8 cellular contexts compared by ENCODE assay signal in the genomic region with DNA sequence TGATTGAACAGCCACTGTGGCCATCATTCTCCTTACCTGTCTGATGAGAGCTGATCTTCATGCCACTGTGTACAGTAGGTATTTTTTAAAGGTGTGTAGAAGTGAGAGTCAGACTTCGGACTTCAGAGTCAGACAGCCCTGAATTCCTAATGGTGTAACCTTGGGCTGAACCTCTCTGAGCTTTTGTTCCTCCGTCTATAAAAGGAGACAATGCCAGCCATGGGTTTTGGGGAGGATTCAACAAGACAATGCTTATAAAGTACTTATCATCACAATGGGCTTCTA. TPM values are rescaled to one million over a fixed set of nuclear protein-coding genes. Genes with fewer than 3 reads are reported as not detected.
A peak's percentile ranks its signal among the peaks of the same experiment; 100 is the strongest.
DNase-seq lines count a peak whose midpoint lies in the region; ATAC-seq, FAIRE-seq and TF ChIP-seq lines count a peak whose summit lies in the region.

No MANE protein-coding gene starts in this region.

- intact Hi-C loops in HCT116 (cut with micrococcal nuclease) (loop anchor here (10.0 kb wide), 1 partner anchor 302 kb away; no protein-coding TSS in a partner anchor), adrenal gland (cut with DNase I) (no loop called here), kidney (cut with DNase I) (no loop called here)

- BruUV-seq in HCT116 (replicated peaks; lab: Mats Ljungman, UMichigan) = TSS peak; percentile 57

- RAD21 ChIA-PET in HCT116 (lab: Charles Lee; ENCODE audit: low non-redundant PET in 1 of 2, low total read pairs in 2 of 2, uncharacterized antibody in 2 of 2, unreplicated experiment in 2 of 2) = no interaction called here

- no peaks in the 10 kb centered on the region for H3K27me3 ChIP-seq in HCT116 (ENCODE audit: insufficient read depth, low read length)
- H3K27me3 ChIP-seq in adrenal gland = no peaks in the 10 kb centered on the region
- H3K27me3 ChIP-seq in skeletal muscle satellite cell (ENCODE audit: control insufficient read depth, insufficient read depth, low read length) = no peaks in the 10 kb centered on the region

- no peaks in the 10 kb centered on the region for H3K9me2 ChIP-seq in HCT116 (ENCODE audit: insufficient read depth)

- peak overlapping the region; percentile 84 for H3K4me2 ChIP-seq in HCT116 (ENCODE audit: low read length)
- H3K4me2 ChIP-seq in skeletal muscle satellite cell (ENCODE audit: low read length) = peak overlapping the region; percentile 87

- H2AFZ ChIP-seq in HCT116 (ENCODE audit: low read depth, low read length, poor library complexity, severe bottlenecking) = no peak overlapping the region

- peak overlapping the region; percentile 99 for H3K27ac ChIP-seq in HCT116 (ENCODE audit: low read depth, low read length)
- H3K27ac ChIP-seq in adrenal gland = peak overlapping the region; percentile 91 to 99 (median 97)
- peak overlapping the region; percentile 86 to 98 for H3K27ac ChIP-seq in kidney (ENCODE audit: low read depth in 2 of 2, low read length in 2 of 2)

- no peak for TF ChIP-seq CTCF in HCT116 (IDR thresholded peaks at IDR 0.05 in 2 of 3, conservative IDR thresholded peaks at IDR 0.05 in 1 of 3; ENCODE audit: borderline replicate concordance in 1 of 3, insufficient read depth in 1 of 3, low read depth in 2 of 3, low read length in 2 of 3)
- no peak for TF ChIP-seq CTCF in adrenal gland (IDR thresholded peaks at IDR 0.05)
- no peak for TF ChIP-seq CTCF in kidney (IDR thresholded peaks at IDR 0.05; ENCODE audit: borderline replicate concordance, extremely low read depth, insufficient read depth)
- no peak for TF ChIP-seq CTCF in foreskin fibroblast (IDR thresholded peaks at IDR 0.05; ENCODE audit: low read depth, low read length)

- H3K36me3 ChIP-seq in HCT116 (ENCODE audit: control insufficient read depth in 1 of 2, insufficient read depth in 2 of 2, low read length in 2 of 2) = no peaks in the 10 kb centered on the region
- H3K36me3 ChIP-seq in adrenal gland (replicated peaks in 1 of 2) = no peaks in the 10 kb centered on the region
- H3K36me3 ChIP-seq in kidney (ENCODE audit: control insufficient read depth in 1 of 2, insufficient read depth in 2 of 2, low read length in 2 of 2) = no peaks in the 10 kb centered on the region
- peaks cover 36% of the 10 kb centered on the region for H3K36me3 ChIP-seq in skeletal muscle satellite cell (ENCODE audit: insufficient read depth, low read length)

- CTCF ChIA-PET in HCT116 (lab: Charles Lee) = interaction anchor here (1.2 to 4.2 kb wide), 8 partner anchors 8 to 176 kb away, joined by 3 to 29 read pairs (median 9); no protein-coding TSS in a partner anchor

- H3K4me1 ChIP-seq in HCT116 (ENCODE audit: control insufficient read depth in 1 of 2, insufficient read depth in 2 of 2, low read length in 2 of 2) = peaks cover 80 to 86% of the 10 kb centered on the region in 2 experiments
- peaks cover 75 to 86% of the 10 kb centered on the region in 2 donors for H3K4me1 ChIP-seq in adrenal gland (replicated peaks in 1 of 2)
- H3K4me1 ChIP-seq in kidney (ENCODE audit: control insufficient read depth in 1 of 2, insufficient read depth in 1 of 2, low read depth in 1 of 2, low read length in 2 of 2) = peaks cover 41 to 67% of the 10 kb centered on the region in 2 donors
- H3K4me1 ChIP-seq in skeletal muscle satellite cell (ENCODE audit: control insufficient read depth, insufficient read depth, low read length) = peaks cover 81% of the 10 kb centered on the region

- no peaks in the 10 kb centered on the region for H3K9me3 ChIP-seq in HCT116 (ENCODE audit: control insufficient read depth in 1 of 2, insufficient read depth in 1 of 2, low read depth in 1 of 2, low read length in 2 of 2)
- H3K9me3 ChIP-seq in adrenal gland (replicated peaks in 1 of 3) = no peaks in the 10 kb centered on the region
- no peaks in the 10 kb centered on the region for H3K9me3 ChIP-seq in kidney (ENCODE audit: control insufficient read depth in 1 of 2, low read length in 2 of 2)
- no peaks in the 10 kb centered on the region for H3K9me3 ChIP-seq in skeletal muscle satellite cell (replicated peaks; ENCODE audit: low read length)

- H3K79me2 ChIP-seq in HCT116 (ENCODE audit: insufficient read depth, low read length) = no peaks in the 10 kb centered on the region

- ATAC-seq in HCT116 (peak; percentile 3; the same call in 1 of the 2 replicates), GM19455 (IDR thresholded peaks at IDR 0.05; ENCODE audit: unreplicated experiment) (no peak)

- POLR2A ChIA-PET in HCT116 (lab: Charles Lee) = interaction anchor here (1.0 to 2.9 kb wide), 7 partner anchors 8 to 72 kb away, joined by 3 to 18 read pairs (median 7); a partner anchor contains a TSS

- TF ChIP-seq POLR2A in HCT116 (IDR thresholded peaks at IDR 0.05; ENCODE audit: borderline replicate concordance, extremely low read depth, insufficient read depth, insufficient read length) = no peak
- TF ChIP-seq POLR2A in adrenal gland (IDR thresholded peaks at IDR 0.05) = no peak

- no peaks in the 10 kb centered on the region for H4K20me1 ChIP-seq in HCT116 (ENCODE audit: insufficient read depth)

- no peak for DNase-seq in HCT116 (ENCODE audit: low read depth, low spot score)
- DNase-seq in adrenal gland = no peak
- no peak for DNase-seq in kidney
- no peak for DNase-seq in NCI-H146 treated with DMSO at 0.1 percent for 48 hours (lab: John Stamatoyannopoulos, UW; ENCODE audit: unreplicated experiment)
- no peak for DNase-seq in foreskin fibroblast
- no peak for DNase-seq in COLO829 (ENCODE audit: low spot score)

- TF ChIP-seq RAD21 in HCT116 (IDR thresholded peaks at IDR 0.05; ENCODE audit: low read depth) = no peak

- peak overlapping the region; percentile 32 to 52 for H3K4me3 ChIP-seq in HCT116 (replicated peaks in 1 of 2; ENCODE audit: low read depth in 1 of 2, low read length in 2 of 2)
- H3K4me3 ChIP-seq in adrenal gland = peak overlapping the region in 1 of 4 donors; percentile 20
- H3K4me3 ChIP-seq in kidney (ENCODE audit: low read length in 2 of 2) = no peak overlapping the region
- H3K4me3 ChIP-seq in skeletal muscle satellite cell (ENCODE audit: low read length) = peak overlapping the region; percentile 40
- peak overlapping the region in 1 of 2 donors; percentile 10 for H3K4me3 ChIP-seq in foreskin fibroblast (ENCODE audit: low read depth in 1 of 2, low read length in 2 of 2)

- H3K9ac ChIP-seq in HCT116 (ENCODE audit: low read length) = peak overlapping the region; percentile 70
- H3K9ac ChIP-seq in kidney (ENCODE audit: low read length in 2 of 2) = peak overlapping the region in 1 of 2 donors; percentile 65
- peak overlapping the region; percentile 88 for H3K9ac ChIP-seq in skeletal muscle satellite cell (ENCODE audit: low read depth, low read length)

- 5 to 38% (median 26%) methylated on average over 2 of the region's 2 CpGs for WGBS in adrenal gland, 4 donors

- FAIRE-seq in kidney (lab: Jason Lieb, UNC) = no peak

TF ChIP-seq in HCT116, 20 proteins besides CTCF, POLR2A, EP300 and RAD21 (continues in another document):
- TF ChIP-seq EZH2phosphoT487 (IDR thresholded peaks at IDR 0.05; ENCODE audit: borderline replicate concordance) (no peak), EGR1 (IDR thresholded peaks at IDR 0.05; ENCODE audit: low read depth) (no peak), TCF7L2 (IDR thresholded peaks at IDR 0.05; ENCODE audit: borderline replicate concordance, extremely low read depth, insufficient read depth, insufficient read length) (no peak), POLR2AphosphoS5 (IDR thresholded peaks at IDR 0.05; ENCODE audit: low read depth, low read length) (no peak), JUND (IDR thresholded peaks at IDR 0.05) (no peak), CBX3 (IDR thresholded peaks at IDR 0.05; ENCODE audit: low read depth) (no peak), YY1 (IDR thresholded peaks at IDR 0.05; ENCODE audit: extremely low read depth, insufficient replicate concordance, low read depth, low read length) (no peak), FOSL1 (IDR thresholded peaks at IDR 0.05; ENCODE audit: low read depth) (no peak), ZNF274 (IDR thresholded peaks at IDR 0.05; ENCODE audit: low read depth, low read length) (no peak)
- TF ChIP-seq, protein P1, sequence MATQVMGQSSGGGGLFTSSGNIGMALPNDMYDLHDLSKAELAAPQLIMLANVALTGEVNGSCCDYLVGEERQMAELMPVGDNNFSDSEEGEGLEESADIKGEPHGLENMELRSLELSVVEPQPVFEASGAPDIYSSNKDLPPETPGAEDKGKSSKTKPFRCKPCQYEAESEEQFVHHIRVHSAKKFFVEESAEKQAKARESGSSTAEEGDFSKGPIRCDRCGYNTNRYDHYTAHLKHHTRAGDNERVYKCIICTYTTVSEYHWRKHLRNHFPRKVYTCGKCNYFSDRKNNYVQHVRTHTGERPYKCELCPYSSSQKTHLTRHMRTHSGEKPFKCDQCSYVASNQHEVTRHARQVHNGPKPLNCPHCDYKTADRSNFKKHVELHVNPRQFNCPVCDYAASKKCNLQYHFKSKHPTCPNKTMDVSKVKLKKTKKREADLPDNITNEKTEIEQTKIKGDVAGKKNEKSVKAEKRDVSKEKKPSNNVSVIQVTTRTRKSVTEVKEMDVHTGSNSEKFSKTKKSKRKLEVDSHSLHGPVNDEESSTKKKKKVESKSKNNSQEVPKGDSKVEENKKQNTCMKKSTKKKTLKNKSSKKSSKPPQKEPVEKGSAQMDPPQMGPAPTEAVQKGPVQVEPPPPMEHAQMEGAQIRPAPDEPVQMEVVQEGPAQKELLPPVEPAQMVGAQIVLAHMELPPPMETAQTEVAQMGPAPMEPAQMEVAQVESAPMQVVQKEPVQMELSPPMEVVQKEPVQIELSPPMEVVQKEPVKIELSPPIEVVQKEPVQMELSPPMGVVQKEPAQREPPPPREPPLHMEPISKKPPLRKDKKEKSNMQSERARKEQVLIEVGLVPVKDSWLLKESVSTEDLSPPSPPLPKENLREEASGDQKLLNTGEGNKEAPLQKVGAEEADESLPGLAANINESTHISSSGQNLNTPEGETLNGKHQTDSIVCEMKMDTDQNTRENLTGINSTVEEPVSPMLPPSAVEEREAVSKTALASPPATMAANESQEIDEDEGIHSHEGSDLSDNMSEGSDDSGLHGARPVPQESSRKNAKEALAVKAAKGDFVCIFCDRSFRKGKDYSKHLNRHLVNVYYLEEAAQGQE (IDR thresholded peaks at IDR 0.05; ENCODE audit: low read depth) = no peak

RNA-seq across cellular contexts. Expression of a gene that starts 18.7 kb away (rescaled TPM):
- total RNA-seq in HCT116 (2021; ENCODE audit: unreplicated experiment) = 71.3 TPM
- 148 and 181 TPM in 2 replicates for polyA plus RNA-seq in HCT116 (2012)
- total RNA-seq in adrenal gland = 100 to 1,000 TPM; 152 to 735 (median 374) TPM
- polyA plus RNA-seq in adrenal gland = 100 to 1,000 TPM in 2 of 3 donors, 10 to 100 TPM in 1; 78.5 to 432 (median 180) TPM
- total RNA-seq in kidney = 511 TPM
- polyA plus RNA-seq in kidney (ENCODE audit: insufficient read depth, low read depth, low replicate concordance) = 235 TPM
- total RNA-seq in skeletal muscle satellite cell (2012; rRNA removed) = 157 and 203 TPM in 2 replicates

Comparison
In these comparisons a context has a peak if more than half of its experiments do, and no peak if none do; other contexts are left out.
1. H3K4me3 ChIP-seq: peak in HCT116 (2 of 2) and skeletal muscle satellite cell (single experiment); none in kidney (0 of 2).
2. Peak in every context shown above with its lines, with median percentiles within 50 percentile points of each other: H3K27ac ChIP-seq.